ENCODE assay signal across 8 cellular contexts in genomic region chr3:15206662-15207576, GRCh38. TPM values are rescaled to one million over a fixed set of nuclear protein-coding genes. Genes with fewer than 3 reads are reported as not detected.
DNase-seq lines count a peak whose midpoint lies in the region; TF ChIP-seq lines count a peak whose summit lies in the region.

No MANE protein-coding gene starts in this region.

- H3K4me3 ChIP-seq in Jurkat, Clone E6-1 (ENCODE audit: low read length): peak overlapping the region; percentile 81
- peak overlapping the region; percentile 97 for H3K4me3 ChIP-seq in left ventricle myocardium inferior

- DNase-seq in activated gamma-delta T cell treated with Interleukin-2 at 50 U/mL for 16 hours (peak; percentile 4), activated gamma-delta T cell (lab: John Stamatoyannopoulos, UW) (no peak), left ventricle myocardium inferior (peak; percentile 19), renal cortical epithelial cell (ENCODE audit: low read depth) (peak; percentile 61), NCI-H774 (lab: John Stamatoyannopoulos, UW) (no peak)
- DNase-seq in Jurkat, Clone E6-1 (ENCODE audit: low read depth, low spot score): no peak
- DNase-seq in activated naive CD8-positive, alpha-beta T cell treated with anti-CD3 and anti-CD28 coated beads for 36 hours: no peak
- DNase-seq in stimulated activated naive CD4-positive, alpha-beta T cell treated with Interleukin-2 at 50 U/mL for 16 hours (lab: John Stamatoyannopoulos, UW): no peak

- peak overlapping the region; percentile 81 for H3K27ac Mint-ChIP-seq in activated naive CD8-positive, alpha-beta T cell treated with anti-CD3 and anti-CD28 coated beads for 36 hours

- no peak for TF ChIP-seq CTCF in left ventricle myocardium inferior (IDR thresholded peaks at IDR 0.05; ENCODE audit: borderline replicate concordance)

- H3K9me3 ChIP-seq in left ventricle myocardium inferior (replicated peaks): no peaks in the 10 kb centered on the region

- H3K4me3 Mint-ChIP-seq in activated naive CD8-positive, alpha-beta T cell treated with anti-CD3 and anti-CD28 coated beads for 36 hours: peak overlapping the region; percentile 88

- no peaks in the 10 kb centered on the region for H3K36me3 Mint-ChIP-seq in activated naive CD8-positive, alpha-beta T cell treated with anti-CD3 and anti-CD28 coated beads for 36 hours

- no peaks in the 10 kb centered on the region for H3K9me3 Mint-ChIP-seq in activated naive CD8-positive, alpha-beta T cell treated with anti-CD3 and anti-CD28 coated beads for 36 hours

- peak overlapping the region; percentile 98 for H3K27ac ChIP-seq in left ventricle myocardium inferior (replicated peaks)

- peaks cover 56% of the 10 kb centered on the region for H3K4me1 ChIP-seq in left ventricle myocardium inferior

- H3K4me1 Mint-ChIP-seq in activated naive CD8-positive, alpha-beta T cell treated with anti-CD3 and anti-CD28 coated beads for 36 hours: peaks cover 26% of the 10 kb centered on the region

- H3K27me3 ChIP-seq in left ventricle myocardium inferior (ENCODE audit: low read depth): no peaks in the 10 kb centered on the region

- H3K27me3 Mint-ChIP-seq in activated naive CD8-positive, alpha-beta T cell treated with anti-CD3 and anti-CD28 coated beads for 36 hours: no peaks in the 10 kb centered on the region

- peaks cover 17% of the 10 kb centered on the region for H3K36me3 ChIP-seq in left ventricle myocardium inferior

- intact Hi-C loops in left ventricle myocardium inferior (cut with micrococcal nuclease): loop anchor here (10.0 kb wide), 1 partner anchor 198 kb away; no protein-coding TSS in a partner anchor

RNA-seq across cellular contexts. Expression of gene CAPN7, which starts 0.9 kb away (rescaled TPM):
- polyA plus RNA-seq in Jurkat, Clone E6-1 (2012; ENCODE audit: insufficient read depth, insufficient read length): 20.6 TPM
- 10 to 100 TPM; 20.4 to 23.6 TPM for total RNA-seq in activated naive CD8-positive, alpha-beta T cell treated with anti-CD3 and anti-CD28 coated beads for 36 hours
- total RNA-seq in left ventricle myocardium inferior (26.2 TPM), renal cortical epithelial cell (16.8 and 46.8 TPM in 2 replicates)

Comparison
In these comparisons a context has a peak if more than half of its experiments do, and no peak if none do; other contexts are left out.
1. DNase-seq: peak in activated gamma-delta T cell treated with Interleukin-2 at 50 U/mL for 16 hours (single experiment), left ventricle myocardium inferior (single experiment) and renal cortical epithelial cell (single experiment); none in activated gamma-delta T cell (single experiment), Jurkat, Clone E6-1 (single experiment), activated naive CD8-positive, alpha-beta T cell treated with anti-CD3 and anti-CD28 coated beads for 36 hours (single experiment), NCI-H774 (single experiment) and stimulated activated naive CD4-positive, alpha-beta T cell treated with Interleukin-2 at 50 U/mL for 16 hours (single experiment).